In genomic region chr6:158798311-158798710, GRCh38 we compare ENCODE assay signal across 11 cellular contexts. TPM values are rescaled to one million over a fixed set of nuclear protein-coding genes. Genes with fewer than 3 reads are reported as not detected.
A peak's percentile ranks its signal among the peaks of the same experiment; 100 is the strongest.
DNase-seq lines count a peak whose midpoint lies in the region; ATAC-seq and TF ChIP-seq lines count a peak whose summit lies in the region.
"Had no signal": no experiment of that assay in that cellular context is flagged by ENCODE, and none has a peak within 500 bp of the region (broad histone marks: within the 10 kb centered on the region; RNA-seq: fewer than 3 reads in every experiment).

No MANE protein-coding gene starts in this region.

- H3K27ac ChIP-seq in VCaP (peak overlapping the region; percentile 91), lower lobe of right lung (peak overlapping the region; percentile 12), transverse colon (peak overlapping the region; percentile 66 to 84 (median 75))

- H3K36me3 ChIP-seq in lower lobe of right lung (no peaks in the 10 kb centered on the region), transverse colon (no peaks in the 10 kb centered on the region)

- DNase-seq in activated naive CD4-positive, alpha-beta T cell treated with anti-CD3 and anti-CD28 coated beads, Interleukin-2, amount 50 U/mL, for 16 hours: no peak
- DNase-seq in lower lobe of right lung: no peak
- peak; percentile 20 for DNase-seq in transverse colon
- no peak for DNase-seq in NCI-H1436 (lab: John Stamatoyannopoulos, UW)
- no peak for DNase-seq in DMS53 (lab: John Stamatoyannopoulos, UW)
- DNase-seq: AML-193, NCI-H1436 treated with DMSO at 0.1 percent for 48 hours had no signal

- H3K4me3 Mint-ChIP-seq in activated naive CD4-positive, alpha-beta T cell treated with anti-CD3 and anti-CD28 coated beads, Interleukin-2, amount 50 U/mL, for 24 hours: peak overlapping the region; percentile 80

- peak overlapping the region; percentile 92 for H3K27ac Mint-ChIP-seq in activated naive CD4-positive, alpha-beta T cell treated with anti-CD3 and anti-CD28 coated beads, Interleukin-2, amount 50 U/mL, for 24 hours

- TF ChIP-seq CTCF in VCaP (conservative IDR thresholded peaks at IDR 0.05) (no peak), lower lobe of right lung (IDR thresholded peaks at IDR 0.05) (no peak), transverse colon (IDR thresholded peaks at IDR 0.05) (no peak)

- in situ Hi-C loops in transverse colon (cut with MboI; ENCODE audit: low pct_ligation_motif_present in 1 of 4, low pct_unique_long_range_greater_than_20kb in 1 of 4, low sequenced_read_pairs in 3 of 4): loop anchor here in 1 of 4 donors (10.0 kb wide), 1 partner anchor 176 kb away; no protein-coding TSS in a partner anchor

- H3K27me3 ChIP-seq in lower lobe of right lung (ENCODE audit: low read depth) (no peaks in the 10 kb centered on the region), transverse colon (no peaks in the 10 kb centered on the region)

- no peak overlapping the region for H3K4me3 ChIP-seq in lower lobe of right lung
- H3K4me3 ChIP-seq in transverse colon: no peak overlapping the region

- no peak for TF ChIP-seq EP300 in transverse colon (IDR thresholded peaks at IDR 0.05; ENCODE audit: low read depth)

- H3K4me1 Mint-ChIP-seq in activated naive CD4-positive, alpha-beta T cell treated with anti-CD3 and anti-CD28 coated beads, Interleukin-2, amount 50 U/mL, for 24 hours: peaks cover 92% of the 10 kb centered on the region

- H3K9me3 Mint-ChIP-seq in activated naive CD4-positive, alpha-beta T cell treated with anti-CD3 and anti-CD28 coated beads, Interleukin-2, amount 50 U/mL, for 24 hours: no peaks in the 10 kb centered on the region
- H3K9me3 Mint-ChIP-seq: natural killer cell treated with Interleukin-12 subunit alpha and Interleukin-12 subunit beta and Interleukin-15 and Interleukin-18, amount 100 ng/mL, for 72 hours had no signal

- intact Hi-C loops in lower lobe of right lung (cut with DNase I) (no loop called here), transverse colon (cut with DNase I; ENCODE audit: low total_unique reads) (no loop called here)

- peaks cover 96% of the 10 kb centered on the region for H3K4me1 ChIP-seq in lower lobe of right lung
- H3K4me1 ChIP-seq in transverse colon: peaks cover 54 to 89% (median 75%) of the 10 kb centered on the region in 4 donors

- H3K36me3 Mint-ChIP-seq in activated naive CD4-positive, alpha-beta T cell treated with anti-CD3 and anti-CD28 coated beads, Interleukin-2, amount 50 U/mL, for 24 hours: peaks cover 10% of the 10 kb centered on the region
- H3K36me3 Mint-ChIP-seq: natural killer cell treated with Interleukin-12 subunit alpha and Interleukin-12 subunit beta and Interleukin-15 and Interleukin-18, amount 100 ng/mL, for 72 hours had no signal

- WGBS in transverse colon (ENCODE audit: low coverage in 1 of 2), 2 donors: 82 to 84% methylated on average over 5 to 8 of the region's 8 CpGs

- no peak for ATAC-seq in lower lobe of right lung
- ATAC-seq in GM18858 (IDR thresholded peaks at IDR 0.05; ENCODE audit: unreplicated experiment): no peak
- ATAC-seq: natural killer cell treated with Interleukin-12 subunit alpha and Interleukin-12 subunit beta and Interleukin-15 and Interleukin-18, amount 100 ng/mL, for 72 hours had no signal

- no peaks in the 10 kb centered on the region for H3K9me3 ChIP-seq in lower lobe of right lung
- no peaks in the 10 kb centered on the region for H3K9me3 ChIP-seq in transverse colon

- H3K27me3 Mint-ChIP-seq in activated naive CD4-positive, alpha-beta T cell treated with anti-CD3 and anti-CD28 coated beads, Interleukin-2, amount 50 U/mL, for 24 hours: no peaks in the 10 kb centered on the region
- H3K27me3 Mint-ChIP-seq: natural killer cell treated with Interleukin-12 subunit alpha and Interleukin-12 subunit beta and Interleukin-15 and Interleukin-18, amount 100 ng/mL, for 72 hours had no signal

- TF ChIP-seq POLR2A in transverse colon (IDR thresholded peaks at IDR 0.05): no peak

RNA-seq across cellular contexts. Expression of gene EZR, which starts 20.9 kb away (rescaled TPM):
- total RNA-seq in lower lobe of right lung (254 TPM), transverse colon (100 to 1,000 TPM; 149 to 430 (median 319) TPM)

Comparison
In these comparisons a context has a peak if more than half of its experiments do, and no peak if none do; other contexts are left out.
1. H3K27ac ChIP-seq: peak in every context shown above with its lines; median percentile 91 in VCaP; 75 in transverse colon; 12 in lower lobe of right lung.